ENCODE assay signal across 10 cellular contexts in genomic region chr17:70365098-70365583, GRCh38.
DNase-seq lines count a peak whose midpoint lies in the region; ATAC-seq and TF ChIP-seq lines count a peak whose summit lies in the region.
"Had no signal": no experiment of that assay in that cellular context is flagged by ENCODE, and none has a peak within 500 bp of the region (broad histone marks: within the 10 kb centered on the region; RNA-seq: fewer than 3 reads in every experiment).

No MANE protein-coding gene starts in this region.

- dilution Hi-C loops in mammary epithelial cell (cut with HindIII; ENCODE audit: low sequenced_read_pairs), result no loop called here

- H4K20me1 ChIP-seq in mammary epithelial cell (ENCODE audit: insufficient read depth, low read length), result no peaks in the 10 kb centered on the region

- no peaks in the 10 kb centered on the region for H3K9me3 Mint-ChIP-seq in activated naive CD8-positive, alpha-beta T cell treated with anti-CD3 and anti-CD28 coated beads for 36 hours

- BruUV-seq in mammary epithelial cell (replicated peaks; lab: Mats Ljungman, UMichigan), result no TSS peak

- H3K4me2 ChIP-seq in mammary epithelial cell (ENCODE audit: insufficient read depth, low read depth, low read length), result no peak overlapping the region

- peaks cover 3% of the 10 kb centered on the region for H3K27me3 Mint-ChIP-seq in activated naive CD8-positive, alpha-beta T cell treated with anti-CD3 and anti-CD28 coated beads for 36 hours
- H3K27me3 Mint-ChIP-seq: B cell had no signal

- intact Hi-C loops in mammary epithelial cell (cut with micrococcal nuclease) (no loop called here), breast epithelium (cut with DNase I; ENCODE audit: low total_unique reads) (loop anchor here (10.0 kb wide), 1 partner anchor 60 kb away; no protein-coding TSS in a partner anchor)

- H3K27ac Mint-ChIP-seq in activated naive CD8-positive, alpha-beta T cell treated with anti-CD3 and anti-CD28 coated beads for 36 hours, result no peak overlapping the region
- H3K27ac Mint-ChIP-seq: B cell had no signal

- H3K4me1 ChIP-seq in mammary epithelial cell (ENCODE audit: insufficient read depth, low read length) (no peaks in the 10 kb centered on the region), breast epithelium (no peaks in the 10 kb centered on the region)

- H3K9me3 ChIP-seq in mammary epithelial cell (replicated peaks; ENCODE audit: insufficient read depth, low read length) (no peaks in the 10 kb centered on the region), breast epithelium (no peaks in the 10 kb centered on the region), MG63 (no peaks in the 10 kb centered on the region)

- ATAC-seq in HG03378 (IDR thresholded peaks at IDR 0.05; ENCODE audit: unreplicated experiment), result peak; percentile 92

- peak; percentile 6 for DNase-seq in mammary epithelial cell
- DNase-seq in breast epithelium (ENCODE audit: low spot score in 2 of 2), result no peak
- peak; percentile 12 for DNase-seq in epithelial cell of proximal tubule (ENCODE audit: low read depth)
- no peak for DNase-seq in HuH-7.5 (ENCODE audit: low spot score)
- no peak for DNase-seq in activated naive CD8-positive, alpha-beta T cell treated with anti-CD3 and anti-CD28 coated beads for 36 hours
- DNase-seq in MG63, result no peak
- no peak for DNase-seq in activated naive CD4-positive, alpha-beta T cell (lab: John Stamatoyannopoulos, UW)
- DNase-seq: NCI-H2227 treated with DMSO at 0.1 percent for 48 hours had no signal

- no peaks in the 10 kb centered on the region for H3K79me2 ChIP-seq in mammary epithelial cell (ENCODE audit: insufficient read depth, low read length)

- H3K9ac ChIP-seq in mammary epithelial cell (ENCODE audit: insufficient read depth, low read length), result no peak overlapping the region

- TF ChIP-seq CTCF in mammary epithelial cell (conservative IDR thresholded peaks at IDR 0.05 in 1 of 2, IDR thresholded peaks at IDR 0.05 in 1 of 2; ENCODE audit: extremely low read depth in 1 of 2, insufficient read depth in 1 of 2, low read depth in 1 of 2, low read length in 2 of 2), result no peak
- TF ChIP-seq CTCF in breast epithelium (IDR thresholded peaks at IDR 0.05), result no peak
- TF ChIP-seq CTCF in epithelial cell of proximal tubule (conservative IDR thresholded peaks at IDR 0.05; ENCODE audit: low read depth, low read length), result no peak

- in situ Hi-C loops in mammary epithelial cell (cut with MboI; ENCODE audit: low sequenced_read_pairs in 2 of 2), result no loop called here

- CTCF ChIA-PET in mammary epithelial cell (lab: Charles Lee; ENCODE audit: low non-redundant PET), result no interaction called here

- H3K4me3 Mint-ChIP-seq in activated naive CD8-positive, alpha-beta T cell treated with anti-CD3 and anti-CD28 coated beads for 36 hours, result no peak overlapping the region
- H3K4me3 Mint-ChIP-seq: B cell had no signal

- 100% methylated on average over 2 of the region's 2 CpGs for WGBS in mammary epithelial cell (ENCODE audit: low coverage, missing lambda C conversion rate)

- H3K4me1 Mint-ChIP-seq in activated naive CD8-positive, alpha-beta T cell treated with anti-CD3 and anti-CD28 coated beads for 36 hours, result no peaks in the 10 kb centered on the region
- H3K4me1 Mint-ChIP-seq: B cell had no signal

- no peaks in the 10 kb centered on the region for H3K36me3 ChIP-seq in mammary epithelial cell (ENCODE audit: insufficient read depth, low read length)
- no peaks in the 10 kb centered on the region for H3K36me3 ChIP-seq in breast epithelium
- H3K36me3 ChIP-seq in MG63, result no peaks in the 10 kb centered on the region

- H3K27ac ChIP-seq in mammary epithelial cell (ENCODE audit: insufficient read depth, low read depth, low read length), result no peak overlapping the region
- no peak overlapping the region for H3K27ac ChIP-seq in breast epithelium

- H3K27me3 ChIP-seq in mammary epithelial cell (ENCODE audit: insufficient read depth, low read length) (no peaks in the 10 kb centered on the region), breast epithelium (no peaks in the 10 kb centered on the region), MG63 (no peaks in the 10 kb centered on the region)

- no peak overlapping the region for H3K4me3 ChIP-seq in mammary epithelial cell (replicated peaks in 1 of 3; ENCODE audit: insufficient read depth in 1 of 3, low read depth in 2 of 3, low read length in 3 of 3)
- H3K4me3 ChIP-seq in breast epithelium, result no peak overlapping the region
- H3K4me3 ChIP-seq in epithelial cell of proximal tubule (ENCODE audit: low read depth, low read length), result no peak overlapping the region
- H3K4me3 ChIP-seq in MG63, result no peak overlapping the region

- H2AFZ ChIP-seq in mammary epithelial cell (ENCODE audit: low read depth, low read length), result no peak overlapping the region

- no peaks in the 10 kb centered on the region for H3K36me3 Mint-ChIP-seq in activated naive CD8-positive, alpha-beta T cell treated with anti-CD3 and anti-CD28 coated beads for 36 hours

- TF ChIP-seq POLR2A in breast epithelium (IDR thresholded peaks at IDR 0.05), result no peak

Comparison
In these comparisons a context has a peak if more than half of its experiments do, and no peak if none do; other contexts are left out.
1. DNase-seq: peak in mammary epithelial cell (single experiment) and epithelial cell of proximal tubule (single experiment); none in breast epithelium (0 of 2), HuH-7.5 (single experiment), activated naive CD8-positive, alpha-beta T cell treated with anti-CD3 and anti-CD28 coated beads for 36 hours (single experiment), MG63 (single experiment) and activated naive CD4-positive, alpha-beta T cell (0 of 4).